Comparison of ENCODE assay signal across 10 cellular contexts in the genomic region with DNA sequence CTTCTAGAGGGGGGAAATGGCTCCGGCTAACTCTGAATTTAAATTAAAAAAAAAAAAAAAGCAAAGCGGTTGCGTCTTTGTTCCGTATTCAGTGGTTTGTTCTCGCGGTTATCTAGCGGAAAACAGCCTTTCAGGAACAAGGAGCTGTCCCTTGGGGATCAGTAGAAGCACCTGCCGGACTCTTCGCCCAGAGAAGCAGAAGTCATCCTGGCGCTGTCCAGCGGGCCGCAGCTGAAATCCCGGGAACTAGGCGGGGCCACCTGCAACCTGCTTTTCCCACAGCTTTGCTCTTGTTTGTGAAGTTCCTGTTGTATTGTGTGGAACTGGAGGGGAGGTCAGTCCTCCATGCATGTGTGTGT. TPM values are rescaled to one million over a fixed set of nuclear protein-coding genes. Genes with fewer than 3 reads are reported as not detected.
DNase-seq lines count a peak whose midpoint lies in the region; ATAC-seq and TF ChIP-seq lines count a peak whose summit lies in the region.
"Had no signal": no experiment of that assay in that cellular context is flagged by ENCODE, and none has a peak within 500 bp of the region (broad histone marks: within the 10 kb centered on the region; RNA-seq: fewer than 3 reads in every experiment).

No MANE protein-coding gene starts in this region.

- H3K4me1 ChIP-seq in right lobe of liver = no peaks in the 10 kb centered on the region
- H3K4me1 ChIP-seq: psoas muscle had no signal

- TF ChIP-seq CTCF in right lobe of liver (IDR thresholded peaks at IDR 0.05) = no peak

- peaks cover 1% of the 10 kb centered on the region for H3K9me3 Mint-ChIP-seq in activated naive CD8-positive, alpha-beta T cell treated with anti-CD3 and anti-CD28 coated beads for 36 hours
- H3K9me3 Mint-ChIP-seq in activated naive CD4-positive, alpha-beta T cell treated with anti-CD3 and anti-CD28 coated beads, Interleukin-2, amount 10 ng/mL, durations not matched to agents 7 days and 5 days = no peaks in the 10 kb centered on the region

- no peak overlapping the region for H3K4me3 Mint-ChIP-seq in activated naive CD8-positive, alpha-beta T cell treated with anti-CD3 and anti-CD28 coated beads for 36 hours
- no peak overlapping the region for H3K4me3 Mint-ChIP-seq in activated naive CD4-positive, alpha-beta T cell treated with anti-CD3 and anti-CD28 coated beads, Interleukin-2, amount 10 ng/mL, durations not matched to agents 7 days and 5 days

- H3K27me3 ChIP-seq in right lobe of liver = peaks cover 0 to 13% of the 10 kb centered on the region in 2 donors

- DNase-seq in DMS53 (lab: John Stamatoyannopoulos, UW) (peak; percentile 63), KBM-7 (peak; percentile 45), dermis blood vessel endothelial cell (peak; percentile 39), right lobe of liver (peak in 2 of 3 donors; percentile 32 to 60), germinal center (ENCODE audit: low spot score) (no peak)
- DNase-seq in activated naive CD8-positive, alpha-beta T cell treated with anti-CD3 and anti-CD28 coated beads for 36 hours = no peak
- DNase-seq in activated naive CD4-positive, alpha-beta T cell treated with anti-CD3 and anti-CD28 coated beads, Interleukin-2, amount 10 ng/mL, durations not matched to agents 7 days and 5 days = no peak
- DNase-seq: stomach had no signal

- peaks cover 32% of the 10 kb centered on the region for H3K27me3 Mint-ChIP-seq in activated naive CD8-positive, alpha-beta T cell treated with anti-CD3 and anti-CD28 coated beads for 36 hours
- H3K27me3 Mint-ChIP-seq in activated naive CD4-positive, alpha-beta T cell treated with anti-CD3 and anti-CD28 coated beads, Interleukin-2, amount 10 ng/mL, durations not matched to agents 7 days and 5 days = peaks cover 18% of the 10 kb centered on the region

- H3K27ac ChIP-seq in right lobe of liver = no peak overlapping the region
- H3K27ac ChIP-seq: psoas muscle, stomach had no signal

- no peaks in the 10 kb centered on the region for H3K36me3 ChIP-seq in right lobe of liver
- H3K36me3 ChIP-seq: stomach had no signal

- H3K9me3 ChIP-seq in right lobe of liver = no peaks in the 10 kb centered on the region
- H3K9me3 ChIP-seq: psoas muscle had no signal

- no peak for TF ChIP-seq POLR2A in right lobe of liver (IDR thresholded peaks at IDR 0.05)

- H3K36me3 Mint-ChIP-seq in activated naive CD8-positive, alpha-beta T cell treated with anti-CD3 and anti-CD28 coated beads for 36 hours = no peaks in the 10 kb centered on the region
- no peaks in the 10 kb centered on the region for H3K36me3 Mint-ChIP-seq in activated naive CD4-positive, alpha-beta T cell treated with anti-CD3 and anti-CD28 coated beads, Interleukin-2, amount 10 ng/mL, durations not matched to agents 7 days and 5 days

- intact Hi-C loops in right lobe of liver (cut with DNase I) = no loop called here

- CTCF ChIA-PET in activated naive CD4-positive, alpha-beta T cell treated with anti-CD3 and anti-CD28 coated beads, Interleukin-2, amount 10 ng/mL, durations not matched to agents 7 days and 5 days (lab: Charles Lee) = no interaction called here

- H3K27ac Mint-ChIP-seq in activated naive CD8-positive, alpha-beta T cell treated with anti-CD3 and anti-CD28 coated beads for 36 hours = no peak overlapping the region
- no peak overlapping the region for H3K27ac Mint-ChIP-seq in activated naive CD4-positive, alpha-beta T cell treated with anti-CD3 and anti-CD28 coated beads, Interleukin-2, amount 10 ng/mL, durations not matched to agents 7 days and 5 days

- in situ Hi-C loops in KBM-7 (cut with MboI; ENCODE audit: low pct_unique_long_range_greater_than_20kb, low sequenced_read_pairs) = no loop called here

- ATAC-seq in right lobe of liver = peak; percentile 62 to 82 (median 69)
- ATAC-seq in GM21825 (IDR thresholded peaks at IDR 0.05; ENCODE audit: unreplicated experiment) = no peak
- ATAC-seq: psoas muscle had no signal

- peaks cover 9% of the 10 kb centered on the region for H3K4me1 Mint-ChIP-seq in activated naive CD8-positive, alpha-beta T cell treated with anti-CD3 and anti-CD28 coated beads for 36 hours
- H3K4me1 Mint-ChIP-seq in activated naive CD4-positive, alpha-beta T cell treated with anti-CD3 and anti-CD28 coated beads, Interleukin-2, amount 10 ng/mL, durations not matched to agents 7 days and 5 days = no peaks in the 10 kb centered on the region

- no peak overlapping the region for H3K4me3 ChIP-seq in right lobe of liver
- H3K4me3 ChIP-seq: psoas muscle, stomach had no signal

- WGBS in right lobe of liver (ENCODE audit: insufficient coverage, low coverage, low lambda C conversion rate, missing lambda C conversion rate) = 1% methylated on average over 9 of the region's 14 CpGs

RNA-seq across cellular contexts. Expression of a gene that starts 43.9 kb away (rescaled TPM):
- total RNA-seq in dermis blood vessel endothelial cell (not detected in 2 replicates), right lobe of liver (not detected)
- total RNA-seq in activated naive CD8-positive, alpha-beta T cell treated with anti-CD3 and anti-CD28 coated beads for 36 hours = not detected
- total RNA-seq: psoas muscle, stomach had no signal

RNA-seq across cellular contexts. Expression of a gene that starts 58.1 kb away (rescaled TPM):
- not detected in 2 replicates for total RNA-seq in dermis blood vessel endothelial cell
- not detected for total RNA-seq in right lobe of liver
- total RNA-seq in activated naive CD8-positive, alpha-beta T cell treated with anti-CD3 and anti-CD28 coated beads for 36 hours = not detected
- total RNA-seq: psoas muscle had no signal

RNA-seq across cellular contexts. Expression of a gene that starts 58.2 kb away (rescaled TPM):
- total RNA-seq in dermis blood vessel endothelial cell (28.2 and 49.8 TPM in 2 replicates), right lobe of liver (10 to 100 TPM; 17.3 to 43.0 (median 23.4) TPM)
- total RNA-seq in activated naive CD8-positive, alpha-beta T cell treated with anti-CD3 and anti-CD28 coated beads for 36 hours = 10 to 100 TPM; 66.3 to 69.5 TPM

Comparison
In these comparisons a context has a peak if more than half of its experiments do, and no peak if none do; other contexts are left out.
1. DNase-seq: peak in DMS53 (single experiment), KBM-7 (single experiment), dermis blood vessel endothelial cell (single experiment) and right lobe of liver (2 of 3); none in germinal center (single experiment), activated naive CD8-positive, alpha-beta T cell treated with anti-CD3 and anti-CD28 coated beads for 36 hours (single experiment) and activated naive CD4-positive, alpha-beta T cell treated with anti-CD3 and anti-CD28 coated beads, Interleukin-2, amount 10 ng/mL, durations not matched to agents 7 days and 5 days (single experiment).